In the genomic region with DNA sequence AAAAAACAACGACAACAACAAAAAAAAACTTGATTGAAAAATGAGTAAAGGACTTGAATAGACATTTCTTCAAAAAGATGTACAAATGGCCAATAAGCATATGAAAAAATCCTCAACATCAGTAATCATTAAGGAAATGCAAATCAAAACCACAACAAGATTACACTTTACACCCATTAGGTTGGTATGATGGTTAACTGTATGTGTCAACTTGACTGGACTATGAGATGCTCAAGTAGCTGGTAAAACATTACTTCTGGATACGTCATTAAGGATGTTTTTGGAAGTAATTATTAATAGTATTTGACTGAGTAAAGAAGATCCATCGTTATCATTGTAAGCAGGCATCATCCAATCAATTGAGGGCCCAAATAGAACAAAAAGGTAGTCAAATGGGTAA, we compare ENCODE assay signal across 22 cellular contexts. TPM values are rescaled to one million over a fixed set of nuclear protein-coding genes. Genes with fewer than 3 reads are reported as not detected.
DNase-seq lines count a peak whose midpoint lies in the region; ATAC-seq, FAIRE-seq and TF ChIP-seq lines count a peak whose summit lies in the region.
"Had no signal": no experiment of that assay in that cellular context is flagged by ENCODE, and none has a peak within 500 bp of the region (broad histone marks: within the 10 kb centered on the region; RNA-seq: fewer than 3 reads in every experiment).

No MANE protein-coding gene starts in this region.

- H2AFZ ChIP-seq in K562 (ENCODE audit: low read depth, low read length), result no peak overlapping the region

- in situ Hi-C loops in K562 (cut with MboI), result no loop called here

- H3K4me2 ChIP-seq in K562 (ENCODE audit: insufficient read depth, low read length), result no peak overlapping the region
- H3K4me2 ChIP-seq: BLaER1, SK-N-SH had no signal

- H3K4me3 Mint-ChIP-seq in naive thymus-derived CD8-positive, alpha-beta T cell, result no peak overlapping the region
- H3K4me3 Mint-ChIP-seq: CD8-positive, alpha-beta memory T cell had no signal

- POLR2A ChIA-PET in K562 (lab: Yijun Ruan, JAX), result interaction anchor here (1.0 kb wide), 1 partner anchor 11 kb away, joined by 3 read pairs; no protein-coding TSS in a partner anchor
- POLR2A ChIA-PET in naive thymus-derived CD8-positive, alpha-beta T cell (lab: Charles Lee), result no interaction called here

- no peaks in the 10 kb centered on the region for H4K20me1 ChIP-seq in K562 (replicated peaks; ENCODE audit: control insufficient read depth, insufficient read depth, low read length)
- H4K20me1 ChIP-seq: BLaER1 had no signal

- no peak overlapping the region for H3K27ac Mint-ChIP-seq in naive thymus-derived CD8-positive, alpha-beta T cell
- H3K27ac Mint-ChIP-seq: CD8-positive, alpha-beta memory T cell had no signal

- 30% methylated on average over 3 of the region's 3 CpGs for WGBS in K562 (ENCODE audit: insufficient coverage, low coverage, missing lambda C conversion rate)

- H3K36me3 Mint-ChIP-seq in naive thymus-derived CD8-positive, alpha-beta T cell, result peaks cover 0 to 9% (median 0%) of the 10 kb centered on the region in 3 donors
- H3K36me3 Mint-ChIP-seq: CD8-positive, alpha-beta memory T cell had no signal

- no peaks in the 10 kb centered on the region for H3K9me3 ChIP-seq in K562 (replicated peaks; ENCODE audit: control insufficient read depth, insufficient read depth, low read depth, low read length)
- H3K9me3 ChIP-seq: BLaER1, Peyer's patch had no signal

- no peaks in the 10 kb centered on the region for H3K4me1 Mint-ChIP-seq in naive thymus-derived CD8-positive, alpha-beta T cell
- H3K4me1 Mint-ChIP-seq: CD8-positive, alpha-beta memory T cell had no signal

- CTCF ChIA-PET in K562 (lab: Yijun Ruan, JAX; ENCODE audit: low intra/inter-chr PET ratio), result no interaction called here

- peaks cover 0 to 11% (median 4%) of the 10 kb centered on the region in 9 donors for H3K9me3 Mint-ChIP-seq in naive thymus-derived CD8-positive, alpha-beta T cell

- no peak for TF ChIP-seq RAD21 in K562 (CRISPR knock-in tag; conservative IDR thresholded peaks at IDR 0.05 in 1 of 2, IDR thresholded peaks at IDR 0.05 in 1 of 2)

- H3K36me3 ChIP-seq in K562 (ENCODE audit: control insufficient read depth, insufficient read depth, low read length), result no peaks in the 10 kb centered on the region
- H3K36me3 ChIP-seq: BLaER1, MG63, Peyer's patch had no signal

- H3K9ac ChIP-seq in K562 (ENCODE audit: insufficient read depth in 1 of 2, low read depth in 2 of 2, low read length in 2 of 2), result no peak overlapping the region
- H3K9ac ChIP-seq: BLaER1, SK-N-SH had no signal

- no peaks in the 10 kb centered on the region for H3K4me1 ChIP-seq in K562 (replicated peaks in 1 of 2; ENCODE audit: control insufficient read depth in 2 of 2, insufficient read depth in 2 of 2, low read length in 2 of 2)
- H3K4me1 ChIP-seq: BLaER1, Peyer's patch had no signal

- ATAC-seq in GM18508 (IDR thresholded peaks at IDR 0.05; ENCODE audit: insufficient read depth, unreplicated experiment) (peak; percentile 56), GM19452 (IDR thresholded peaks at IDR 0.05; ENCODE audit: unreplicated experiment) (peak; percentile 74), HG02981 (IDR thresholded peaks at IDR 0.05; ENCODE audit: unreplicated experiment) (peak; percentile 93), K562 (no peak), GM21515 (IDR thresholded peaks at IDR 0.05; ENCODE audit: unreplicated experiment) (no peak)
- no peak for ATAC-seq in naive thymus-derived CD8-positive, alpha-beta T cell
- ATAC-seq: HepG2 had no signal

- DNase-seq in K562 (ENCODE audit: extremely low read depth in 1 of 4, low spot score in 3 of 4), result no peak
- no peak for DNase-seq in naive thymus-derived CD8-positive, alpha-beta T cell
- DNase-seq in iPS-NIHi11 (ENCODE audit: low spot score), result no peak
- DNase-seq in activated naive CD4-positive, alpha-beta T cell treated with anti-CD3 and anti-CD28 coated beads, Interleukin-2, amount 50 U/mL, for 16 hours, result no peak
- DNase-seq: 8988T; CD8-positive, alpha-beta memory T cell; DMS153; H7; MG63; NCI-H1092 treated with DMSO at 0.1 percent for 48 hours; NCI-H1694 treated with DMSO at 0.1 percent for 48 hours; NCI-H774; Peyer's patch; Right ventricle myocardium superior; SK-N-SH; T-helper 1 cell had no signal

- intact Hi-C loops in K562 (cut with micrococcal nuclease), result no loop called here

- no peaks in the 10 kb centered on the region for H3K9me1 ChIP-seq in K562 (ENCODE audit: control insufficient read depth, insufficient read depth, low read length)

- FAIRE-seq in K562 (lab: Jason Lieb, UNC), result peak; percentile 11
- FAIRE-seq: HepG2 had no signal

- TF ChIP-seq POLR2A in K562 (conservative IDR thresholded peaks at IDR 0.05), result no peak

- TF ChIP-seq EP300 in K562 (IDR thresholded peaks at IDR 0.05; ENCODE audit: low read length), result no peak

- H3K27ac ChIP-seq in K562 (ENCODE audit: extremely low read depth, low read depth, low read length), result no peak overlapping the region
- H3K27ac ChIP-seq: BLaER1, Peyer's patch had no signal

- H3K4me3 ChIP-seq in K562, result no peak overlapping the region
- H3K4me3 ChIP-seq: BLaER1, MG63, Peyer's patch had no signal

- peaks cover 0 to 16% (median under 1%) of the 10 kb centered on the region in 5 donors for H3K27me3 Mint-ChIP-seq in naive thymus-derived CD8-positive, alpha-beta T cell

- no peaks in the 10 kb centered on the region for H3K27me3 ChIP-seq in K562 (ENCODE audit: control insufficient read depth in 2 of 2, insufficient read depth in 2 of 2, low read length in 2 of 2)
- H3K27me3 ChIP-seq: BLaER1, MG63, Peyer's patch had no signal

- no peaks in the 10 kb centered on the region for H3K79me2 ChIP-seq in K562 (ENCODE audit: control insufficient read depth, insufficient read depth, low read length)

- TF ChIP-seq CTCF in K562 (IDR thresholded peaks at IDR 0.05 in 2 of 3, conservative IDR thresholded peaks at IDR 0.05 in 1 of 3; ENCODE audit: insufficient read depth in 2 of 3, low read depth in 1 of 3, low read length in 3 of 3), result no peak

- BruUV-seq in K562 (replicated peaks; lab: Mats Ljungman, UMichigan), result no TSS peak

TF ChIP-seq in K562, 482 proteins besides CTCF, POLR2A, EP300 and RAD21 (continues in another document):
- TF ChIP-seq ZNF282 (CRISPR knock-in tag; IDR thresholded peaks at IDR 0.05), result no peak

RNA-seq across cellular contexts. Expression of gene LYPLAL1, which starts 34.9 kb away (rescaled TPM):
- total RNA-seq in K562 (2011; cell fraction: chromatin; rRNA removed; ENCODE audit: low replicate concordance), result 26.5 and 119 TPM in 2 replicates
- 14.7 and 21.1 TPM in 2 replicates for total RNA-seq in K562 (2011; cell fraction: nucleolus; rRNA removed)
- 31.2 and 48.0 TPM in 2 replicates for total RNA-seq in K562 (2011; cell fraction: nucleoplasm; rRNA removed)
- total RNA-seq in K562 (2014; rRNA removed), result 14.9 and 20.2 TPM in 2 replicates
- 62.9 and 71.5 TPM in 2 replicates for total RNA-seq in K562 (2014; rRNA removed; fragmentation: Illumina TruSeq; extraction: Trizol)
- 32.1 and 33.0 TPM in 2 replicates for total RNA-seq in K562 (2015; rRNA removed; fragmentation: Illumina TruSeq; extraction: Trizol)
- total RNA-seq in K562 (2021), result 46.3 and 51.3 TPM in 2 replicates
- polyA plus RNA-seq in K562 (2011; rRNA removed), result 49.7 and 69.3 TPM in 2 replicates
- polyA plus RNA-seq in K562 (2011; cell fraction: cytosol; rRNA removed), result 5.4 and 9.4 TPM in 2 replicates
- 21.9 and 36.9 TPM in 2 replicates for polyA plus RNA-seq in K562 (2011; cell fraction: nucleus; rRNA removed)
- 33.2 and 65.1 TPM in 2 replicates for polyA plus RNA-seq in K562 (2012)
- polyA plus RNA-seq in K562 (2014; fragmentation: Illumina TruSeq; extraction: Trizol), result 33.5 and 35.9 TPM in 2 replicates
- polyA plus RNA-seq in K562 (2014; fragmentation: Nextera tagmentation; extraction: Ambion mirVana), result 100 to 1,000 TPM; 127 to 179 TPM
- polyA plus RNA-seq in K562 (2014; rRNA removed), result 44.1 and 49.0 TPM in 2 replicates
- 46.9 and 49.1 TPM in 2 replicates for polyA minus RNA-seq in K562 (2011; rRNA and poly(A)+ RNA removed)
- 8.4 and 15.0 TPM in 2 replicates for polyA minus RNA-seq in K562 (2011; cell fraction: cytosol; rRNA and poly(A)+ RNA removed)
- polyA minus RNA-seq in K562 (2011; cell fraction: nucleus; rRNA and poly(A)+ RNA removed), result 77.4 and 99.6 TPM in 2 replicates
- 10 to 100 TPM; 22.4 to 23.2 TPM for total RNA-seq in naive thymus-derived CD8-positive, alpha-beta T cell
- 10 to 100 TPM; 18.8 to 36.3 (median 27.3) TPM for polyA plus RNA-seq in naive thymus-derived CD8-positive, alpha-beta T cell

Comparison
In these comparisons a context has a peak if more than half of its experiments do, and no peak if none do; other contexts are left out.
1. ATAC-seq: peak in GM18508 (single experiment), GM19452 (single experiment) and HG02981 (single experiment); none in K562 (single experiment), GM21515 (single experiment) and naive thymus-derived CD8-positive, alpha-beta T cell (0 of 2).